8 cellular contexts compared by ENCODE assay signal in genomic region chr18:7021994-7022840, GRCh38.
DNase-seq lines count a peak whose midpoint lies in the region; ATAC-seq and TF ChIP-seq lines count a peak whose summit lies in the region.

No MANE protein-coding gene starts in this region.

- DNase-seq in DMS 273 (lab: John Stamatoyannopoulos, UW; ENCODE audit: unreplicated experiment) = peak; percentile 88
- peak; percentile 78 for DNase-seq in RWPE1 (ENCODE audit: low spot score)
- DNase-seq in foreskin fibroblast = peak; percentile 22 to 52
- DNase-seq in MV-4-11 (lab: John Stamatoyannopoulos, UW) = no peak
- DNase-seq in left ventricle myocardium superior = no peak

- POLR2A ChIA-PET in RWPE1 (lab: Yijun Ruan, JAX; ENCODE audit: low non-redundant PET) = no interaction called here

- no peak for ATAC-seq in GM18907 (IDR thresholded peaks at IDR 0.05; ENCODE audit: unreplicated experiment)
- ATAC-seq in GM21526 (IDR thresholded peaks at IDR 0.05; ENCODE audit: low FRiP score, unreplicated experiment) = no peak
- no peak for ATAC-seq in left ventricle myocardium superior

- H3K4me3 ChIP-seq in foreskin fibroblast (ENCODE audit: low read depth in 1 of 2, low read length in 2 of 2) = no peak overlapping the region

- peak; percentile 93 for TF ChIP-seq CTCF in LNCAP (IDR thresholded peaks at IDR 0.05)
- TF ChIP-seq CTCF in RWPE1 (conservative IDR thresholded peaks at IDR 0.05; ENCODE audit: low read depth) = peak; percentile 78
- peak; percentile 33 for TF ChIP-seq CTCF in foreskin fibroblast (IDR thresholded peaks at IDR 0.05; ENCODE audit: low read depth, low read length)

- intact Hi-C loops in left ventricle myocardium superior (cut with micrococcal nuclease) = no loop called here

- no peak overlapping the region for H3K27ac ChIP-seq in RWPE1

- CTCF ChIA-PET in RWPE1 (lab: Yijun Ruan, JAX) = interaction anchor here (0.6 to 2.5 kb wide), 20 partner anchors 10 to 1379 kb away, joined by 3 to 31 read pairs (median 3); no protein-coding TSS in a partner anchor

Comparison
In these comparisons a context has a peak if more than half of its experiments do, and no peak if none do; other contexts are left out.
1. DNase-seq: peak in DMS 273 (single experiment), RWPE1 (single experiment) and foreskin fibroblast (2 of 2); none in MV-4-11 (single experiment) and left ventricle myocardium superior (single experiment).
2. CTCF ChIP-seq: peak in every context shown above with its lines; median percentile 93 in LNCAP; 78 in RWPE1; 33 in foreskin fibroblast.